Comparison of ENCODE assay signal across 8 cellular contexts in the genomic region with DNA sequence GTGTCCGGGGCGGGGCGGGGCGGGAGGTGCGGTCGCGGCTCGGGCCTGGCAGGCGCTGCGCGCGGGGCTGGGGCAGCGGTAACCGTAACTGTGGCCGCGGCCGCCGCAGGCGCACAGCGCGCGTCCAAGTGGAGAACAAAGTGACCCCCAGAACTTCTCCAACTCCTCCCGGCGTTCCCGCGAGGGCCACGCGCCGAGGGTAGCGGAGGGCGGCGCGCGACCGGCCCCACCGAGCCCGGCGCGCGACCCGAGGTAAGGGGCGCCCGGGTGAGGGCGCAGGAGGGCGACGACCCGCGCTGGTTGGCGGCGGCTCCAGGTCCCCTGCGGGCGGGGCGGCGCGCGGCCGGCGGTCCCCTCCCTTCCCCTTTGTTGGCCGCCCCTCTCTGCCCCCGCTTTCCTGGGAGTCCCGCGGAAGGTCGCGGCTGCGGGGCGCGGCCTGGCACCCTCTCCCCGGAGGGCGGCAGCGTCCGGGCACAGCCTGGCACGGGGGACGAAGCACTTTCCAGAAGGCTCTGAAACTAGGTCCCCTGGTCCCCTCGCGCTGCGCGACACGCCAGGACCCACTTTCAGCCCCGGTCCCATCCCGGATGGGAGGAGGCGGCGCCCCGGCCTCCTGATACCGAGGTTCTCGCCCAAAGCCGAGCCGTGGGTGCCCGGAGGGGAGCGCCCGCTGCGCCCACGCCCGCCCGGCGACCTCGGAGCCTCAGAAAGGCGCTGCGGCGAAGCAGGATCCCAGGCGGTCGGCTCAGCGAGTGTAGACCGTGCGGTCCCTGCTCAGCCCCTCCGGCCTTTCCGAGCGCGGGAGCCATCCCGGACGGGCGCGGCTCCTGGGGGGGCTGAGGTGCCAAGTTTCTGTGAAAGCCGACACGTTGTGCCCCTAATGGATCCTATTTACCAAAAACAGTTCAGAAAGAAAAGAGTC. TPM values are rescaled to one million over a fixed set of nuclear protein-coding genes. Genes with fewer than 3 reads are reported as not detected.
DNase-seq lines count a peak whose midpoint lies in the region; ATAC-seq and TF ChIP-seq lines count a peak whose summit lies in the region.

Gene TIAM2 (plus strand): TSS at position 75 of the 922 bp plus-strand sequence. CDS start 133,909 bp downstream, outside the sequence.

- BruUV-seq in PC-3 (replicated peaks; lab: Mats Ljungman, UMichigan), result no TSS peak

- H3K4me3 Mint-ChIP-seq in central memory CD8-positive, alpha-beta T cell, result peak within 1 kb of the TSS; percentile 55

- H3K36me3 ChIP-seq in PC-3 (ENCODE audit: low read depth, low read length), result no peaks in the 10 kb centered on the region
- H3K36me3 ChIP-seq in left lung, result no peaks in the 10 kb centered on the region

- H4K20me1 ChIP-seq in PC-3 (ENCODE audit: low read length), result no peaks in the 10 kb centered on the region

- no peaks in the 10 kb centered on the region for H3F3A ChIP-seq in PC-3 (ENCODE audit: low read length, unreplicated experiment)

- H3K4me3 ChIP-seq in PC-3 (ENCODE audit: low read length), result peak within 1 kb of the TSS; percentile 76
- H3K4me3 ChIP-seq in left lung, result peak within 1 kb of the TSS; percentile 33 to 41

- ATAC-seq in PC-3 (peak; percentile 71), left lung (peak; percentile 67), GM21717 (IDR thresholded peaks at IDR 0.05; ENCODE audit: unreplicated experiment) (no peak)
- ATAC-seq in central memory CD8-positive, alpha-beta T cell (replicated peaks; ENCODE audit: extremely low read depth, poor library complexity, severe bottlenecking), result no peak

- no peaks in the 10 kb centered on the region for H3K4me1 Mint-ChIP-seq in central memory CD8-positive, alpha-beta T cell

- H2AFZ ChIP-seq in PC-3 (ENCODE audit: low read length), result peak within 1 kb of the TSS; percentile 90

- intact Hi-C loops in PC-3 (cut with micrococcal nuclease) (no loop called here), left lung (cut with DNase I) (no loop called here)

- no peaks in the 10 kb centered on the region for H3K36me3 Mint-ChIP-seq in central memory CD8-positive, alpha-beta T cell (ENCODE audit: insufficient read depth)

- H3K9me3 ChIP-seq in PC-3 (ENCODE audit: low read length), result no peaks in the 10 kb centered on the region
- H3K9me3 ChIP-seq in left lung, result no peaks in the 10 kb centered on the region

- POLR2A ChIA-PET in PC-3 (lab: Charles Lee; ENCODE audit: unreplicated experiment), result no interaction called here

- H3K27ac Mint-ChIP-seq in central memory CD8-positive, alpha-beta T cell (ENCODE audit: low read depth), result no peak within 1 kb of the TSS

- H3K27ac ChIP-seq in PC-3 (ENCODE audit: low read length) (no peak within 1 kb of the TSS), left lung (no peak within 1 kb of the TSS)

- H3K9ac ChIP-seq in PC-3 (ENCODE audit: low read length), result peak within 1 kb of the TSS; percentile 43

- no peaks in the 10 kb centered on the region for H3K9me3 Mint-ChIP-seq in central memory CD8-positive, alpha-beta T cell

- H3K27me3 ChIP-seq in PC-3 (ENCODE audit: low read length), result no peaks in the 10 kb centered on the region
- H3K27me3 ChIP-seq in left lung, result peaks cover 16 to 62% of the 10 kb centered on the region in 2 donors

- H3K79me2 ChIP-seq in PC-3 (ENCODE audit: low read length), result no peaks in the 10 kb centered on the region

- peak within 1 kb of the TSS; percentile 94 for H3K4me2 ChIP-seq in PC-3 (ENCODE audit: low read length)

- DNase-seq in DMS53 (lab: John Stamatoyannopoulos, UW) (peak; percentile 19), DMS53 treated with DMSO at 0.1 percent for 48 hours (lab: John Stamatoyannopoulos, UW; ENCODE audit: unreplicated experiment) (no peak), PC-3 (no peak), left lung (peak in 1 of 2 donors; percentile 80), inferior parietal cortex (ENCODE audit: extremely low spot score) (no peak)
- no peak for DNase-seq in central memory CD8-positive, alpha-beta T cell (ENCODE audit: low spot score in 2 of 2)
- DNase-seq in stimulated activated CD4-positive, alpha-beta T cell treated with anti-CD3 and anti-CD28 coated beads, Interleukin-4, amount 100 ng/mL, for 4 hours, result peak; percentile 27 to 40

- TF ChIP-seq CTCF in PC-3 (conservative IDR thresholded peaks at IDR 0.05; ENCODE audit: low read depth, low read length) (no peak), left lung (IDR thresholded peaks at IDR 0.05) (no peak)

- H3K27me3 Mint-ChIP-seq in central memory CD8-positive, alpha-beta T cell, result peaks cover 36% of the 10 kb centered on the region

- CTCF ChIA-PET in PC-3 (lab: Charles Lee), result no interaction called here

- no peaks in the 10 kb centered on the region for H3K9me2 ChIP-seq in PC-3 (replicated peaks; ENCODE audit: low read length)

- H3K4me1 ChIP-seq in PC-3 (ENCODE audit: insufficient read depth, low read length) (peaks cover 6% of the 10 kb centered on the region; the same call in 1 of the 2 replicates), left lung (peaks cover 0 to 11% of the 10 kb centered on the region in 2 donors)

RNA-seq across cellular contexts. Expression of gene TIAM2, which starts in this region (rescaled TPM):
- total RNA-seq in PC-3 (2014; rRNA removed), result 2.8 and 4.5 TPM in 2 replicates
- 1 to 10 TPM; 6.9 to 7.8 TPM for total RNA-seq in left lung

Comparison
In these comparisons a context has a peak if more than half of its experiments do, and no peak if none do; other contexts are left out.
1. DNase-seq: peak in DMS53 (single experiment) and stimulated activated CD4-positive, alpha-beta T cell treated with anti-CD3 and anti-CD28 coated beads, Interleukin-4, amount 100 ng/mL, for 4 hours (2 of 2); none in DMS53 treated with DMSO at 0.1 percent for 48 hours (single experiment), PC-3 (single experiment), central memory CD8-positive, alpha-beta T cell (0 of 2) and inferior parietal cortex (single experiment).
2. ATAC-seq: peak in PC-3 (single experiment) and left lung (single experiment); none in central memory CD8-positive, alpha-beta T cell (single experiment) and GM21717 (single experiment).